19 cellular contexts compared by ENCODE assay signal in genomic region chr16:87067890-87068289, GRCh38.
"Had no signal": no experiment of that assay in that cellular context is flagged by ENCODE, and none has a peak within 500 bp of the region (broad histone marks: within the 10 kb centered on the region; RNA-seq: fewer than 3 reads in every experiment).

No MANE protein-coding gene starts in this region.

- H3K4me3 Mint-ChIP-seq: activated B cell treated with CpG ODN at 0.5 μM for 24 hours; activated CD4-positive, alpha-beta memory T cell treated with anti-CD3 and anti-CD28 coated beads for 36 hours; activated naive CD8-positive, alpha-beta T cell treated with anti-CD3 and anti-CD28 coated beads, Interleukin-2, amount 50 U/mL, for 24 hours; brain; neural crest cell; stimulated activated naive CD8-positive, alpha-beta T cell treated with anti-CD3 and anti-CD28 coated beads, Interleukin-15, Interleukin-2, amounts not matched to agents 100 ng/mL and 50 ng/mL, for 24 hours; T-helper 1 cell treated with Interleukin-12 subunit alpha and Interleukin-12 subunit beta and Interleukin-4 antibody, amounts not matched to agents 30 μg/mL and 1 μg/mL, for 36 hours had no signal

- H3K9me3 Mint-ChIP-seq: activated B cell treated with CpG ODN at 0.5 μM for 24 hours; activated CD4-positive, alpha-beta memory T cell treated with anti-CD3 and anti-CD28 coated beads for 36 hours; activated naive CD8-positive, alpha-beta T cell treated with anti-CD3 and anti-CD28 coated beads, Interleukin-2, amount 50 U/mL, for 24 hours; brain; neural crest cell; stimulated activated naive CD8-positive, alpha-beta T cell treated with anti-CD3 and anti-CD28 coated beads, Interleukin-15, Interleukin-2, amounts not matched to agents 100 ng/mL and 50 ng/mL, for 24 hours; T-helper 1 cell treated with Interleukin-12 subunit alpha and Interleukin-12 subunit beta and Interleukin-4 antibody, amounts not matched to agents 30 μg/mL and 1 μg/mL, for 36 hours had no signal

- ATAC-seq: activated naive CD8-positive, alpha-beta T cell treated with anti-CD3 and anti-CD28 coated beads, Interleukin-2, amount 50 U/mL, for 24 hours; esophagus mucosa; upper lobe of right lung had no signal

- H3K36me3 Mint-ChIP-seq: activated CD4-positive, alpha-beta memory T cell treated with anti-CD3 and anti-CD28 coated beads for 36 hours; brain had no signal

- H3K4me3 ChIP-seq: upper lobe of right lung had no signal

- H3K9me3 ChIP-seq: upper lobe of right lung had no signal

- H3K36me3 ChIP-seq: upper lobe of right lung had no signal

- DNase-seq: activated B cell treated with CpG ODN at 0.5 μM for 24 hours; activated CD4-positive, alpha-beta memory T cell treated with anti-CD3 and anti-CD28 coated beads for 36 hours; activated CD4-positive, alpha-beta T cell treated with anti-CD3 and anti-CD28 coated beads for 48 hours; activated effector memory CD4-positive, alpha-beta T cell treated with anti-CD3 and anti-CD28 coated beads, Interleukin-2, amount 50 U/mL, for 16 hours; activated naive CD4-positive, alpha-beta T cell treated with anti-CD3 and anti-CD28 coated beads, Interleukin-2, amount 50 U/mL, for 16 hours; activated naive CD8-positive, alpha-beta T cell treated with anti-CD3 and anti-CD28 coated beads, Interleukin-2, amount 50 U/mL, for 24 hours; activated T-cell treated with anti-CD3 and anti-CD28 coated beads for 4 hours; dermis blood vessel endothelial cell; effector memory CD4-positive, alpha-beta T cell; hippocampal formation; stimulated activated CD4-positive, alpha-beta T cell treated with anti-CD3 and anti-CD28 coated beads, Interleukin-1b, Interleukin-23, amount 100 ng/mL, for 48 hours; T1000; upper lobe of right lung had no signal

- H3K27ac ChIP-seq: upper lobe of right lung had no signal

- H3K27ac Mint-ChIP-seq: activated B cell treated with CpG ODN at 0.5 μM for 24 hours; activated CD4-positive, alpha-beta memory T cell treated with anti-CD3 and anti-CD28 coated beads for 36 hours; activated naive CD8-positive, alpha-beta T cell treated with anti-CD3 and anti-CD28 coated beads, Interleukin-2, amount 50 U/mL, for 24 hours; progenitor cell of endocrine pancreas; stimulated activated naive CD8-positive, alpha-beta T cell treated with anti-CD3 and anti-CD28 coated beads, Interleukin-15, Interleukin-2, amounts not matched to agents 100 ng/mL and 50 ng/mL, for 24 hours; T-helper 1 cell treated with Interleukin-12 subunit alpha and Interleukin-12 subunit beta and Interleukin-4 antibody, amounts not matched to agents 30 μg/mL and 1 μg/mL, for 36 hours had no signal

- H3K4me1 ChIP-seq: upper lobe of right lung had no signal

- H3K4me1 Mint-ChIP-seq: activated naive CD8-positive, alpha-beta T cell treated with anti-CD3 and anti-CD28 coated beads, Interleukin-2, amount 50 U/mL, for 24 hours had no signal
